9 cellular contexts compared by ENCODE assay signal in genomic region chr3:50267280-50267913, GRCh38. TPM values are rescaled to one million over a fixed set of nuclear protein-coding genes. Genes with fewer than 3 reads are reported as not detected.
A peak's percentile ranks its signal among the peaks of the same experiment; 100 is the strongest.
DNase-seq lines count a peak whose midpoint lies in the region; ATAC-seq and TF ChIP-seq lines count a peak whose summit lies in the region.
"Had no signal": no experiment of that assay in that cellular context is flagged by ENCODE, and none has a peak within 500 bp of the region (broad histone marks: within the 10 kb centered on the region; RNA-seq: fewer than 3 reads in every experiment).

No MANE protein-coding gene starts in this region.

- H3K27ac ChIP-seq in esophagus squamous epithelium: peak overlapping the region; percentile 67 to 90 (median 88)
- H3K27ac ChIP-seq in mucosa of rectum (ENCODE audit: low read depth in 2 of 2, low read length in 2 of 2): peak overlapping the region; percentile 96 to 97
- H3K27ac ChIP-seq in upper lobe of right lung: peak overlapping the region; percentile 90
- H3K27ac ChIP-seq: KMS-11 had no signal

- H3K9me3 Mint-ChIP-seq in activated CD4-positive, alpha-beta memory T cell treated with anti-CD3 and anti-CD28 coated beads for 36 hours: no peaks in the 10 kb centered on the region

- H3K27me3 Mint-ChIP-seq in activated CD4-positive, alpha-beta memory T cell treated with anti-CD3 and anti-CD28 coated beads for 36 hours: no peaks in the 10 kb centered on the region

- POLR2A ChIA-PET in activated CD4-positive, alpha-beta memory T cell treated with anti-CD3 and anti-CD28 coated beads for 36 hours (lab: Charles Lee): interaction anchor here (1.5 kb wide), 1 partner anchor 21 kb away, joined by 6 read pairs; no protein-coding TSS in a partner anchor

- H3K4me3 ChIP-seq in esophagus squamous epithelium: peak overlapping the region; percentile 19 to 59 (median 38)
- H3K4me3 ChIP-seq in mucosa of rectum (ENCODE audit: low read length in 2 of 2): peak overlapping the region; percentile 63 to 79
- H3K4me3 ChIP-seq in upper lobe of right lung: peak overlapping the region; percentile 55

- CTCF ChIA-PET in activated CD4-positive, alpha-beta memory T cell treated with anti-CD3 and anti-CD28 coated beads for 36 hours (lab: Charles Lee): interaction anchor here (0.6 to 1.7 kb wide), 5 partner anchors 21 to 135 kb away, joined by 3 to 8 read pairs (median 3); no protein-coding TSS in a partner anchor

- ATAC-seq in upper lobe of right lung (peak; percentile 45), HG03439 (IDR thresholded peaks at IDR 0.05; ENCODE audit: unreplicated experiment) (no peak)

- peak in 2 of 4 donors; percentile 51 to 58 for TF ChIP-seq POLR2A in esophagus squamous epithelium (IDR thresholded peaks at IDR 0.05)

- DNase-seq in DMS79 treated with DMSO at 0.1 percent for 48 hours (lab: John Stamatoyannopoulos, UW): peak; percentile 16
- DNase-seq in DMS79 (lab: John Stamatoyannopoulos, UW): no peak
- no peak for DNase-seq in esophagus squamous epithelium (lab: John Stamatoyannopoulos, UW)
- DNase-seq in upper lobe of right lung: peak; percentile 86
- DNase-seq in kidney tubule cell (ENCODE audit: low spot score): no peak
- DNase-seq in activated CD4-positive, alpha-beta memory T cell treated with anti-CD3 and anti-CD28 coated beads for 36 hours: no peak

- TF ChIP-seq CTCF in esophagus squamous epithelium (IDR thresholded peaks at IDR 0.05) (no peak), upper lobe of right lung (IDR thresholded peaks at IDR 0.05) (no peak)

- intact Hi-C loops in esophagus squamous epithelium (cut with DNase I): no loop called here
- intact Hi-C loops in upper lobe of right lung (cut with DNase I): no loop called here
- intact Hi-C loops in activated CD4-positive, alpha-beta memory T cell treated with anti-CD3 and anti-CD28 coated beads for 36 hours (cut with micrococcal nuclease): no loop called here

- no peak overlapping the region for H3K27ac Mint-ChIP-seq in activated CD4-positive, alpha-beta memory T cell treated with anti-CD3 and anti-CD28 coated beads for 36 hours

- WGBS in esophagus squamous epithelium, 2 donors: 24 to 28% methylated on average over 3 to 7 of the region's 22 CpGs

- H3K36me3 ChIP-seq in esophagus squamous epithelium (no peaks in the 10 kb centered on the region), mucosa of rectum (ENCODE audit: control insufficient read depth in 2 of 2, insufficient read depth in 2 of 2, low read length in 2 of 2) (peaks cover 0 to 3% of the 10 kb centered on the region in 2 donors), upper lobe of right lung (no peaks in the 10 kb centered on the region)

- peaks cover 4% of the 10 kb centered on the region for H3K4me1 Mint-ChIP-seq in activated CD4-positive, alpha-beta memory T cell treated with anti-CD3 and anti-CD28 coated beads for 36 hours (ENCODE audit: low read depth)

- H3K4me3 Mint-ChIP-seq in activated CD4-positive, alpha-beta memory T cell treated with anti-CD3 and anti-CD28 coated beads for 36 hours: no peak overlapping the region

- H3K36me3 Mint-ChIP-seq in activated CD4-positive, alpha-beta memory T cell treated with anti-CD3 and anti-CD28 coated beads for 36 hours: no peaks in the 10 kb centered on the region

- H3K27me3 ChIP-seq in esophagus squamous epithelium (no peaks in the 10 kb centered on the region), mucosa of rectum (ENCODE audit: control insufficient read depth in 2 of 2, insufficient read depth in 2 of 2, low read length in 2 of 2) (no peaks in the 10 kb centered on the region), upper lobe of right lung (no peaks in the 10 kb centered on the region)

- H3K4me1 ChIP-seq in esophagus squamous epithelium (peaks cover 11 to 86% (median 56%) of the 10 kb centered on the region in 3 donors), mucosa of rectum (ENCODE audit: control insufficient read depth in 2 of 2, insufficient read depth in 2 of 2, low read length in 2 of 2) (peaks cover 62 to 69% of the 10 kb centered on the region in 2 donors), upper lobe of right lung (peaks cover 46% of the 10 kb centered on the region)

- peak overlapping the region; percentile 88 to 93 for H3K9ac ChIP-seq in mucosa of rectum (ENCODE audit: low read depth in 1 of 2, low read length in 2 of 2)
- H3K9ac ChIP-seq: KMS-11 had no signal

- H3K9me3 ChIP-seq in esophagus squamous epithelium: no peaks in the 10 kb centered on the region
- no peaks in the 10 kb centered on the region for H3K9me3 ChIP-seq in mucosa of rectum (ENCODE audit: control insufficient read depth in 2 of 2, low read length in 2 of 2)
- H3K9me3 ChIP-seq in upper lobe of right lung: no peaks in the 10 kb centered on the region

RNA-seq across cellular contexts. Expression of gene SEMA3B, which starts 1.6 kb away (rescaled TPM):
- total RNA-seq in esophagus squamous epithelium: 1 to 10 TPM in 3 of 4 donors, under 1 TPM in 1; 0.70 to 8.2 (median 2.4) TPM
- total RNA-seq in upper lobe of right lung: 120 TPM
- under 1 TPM; 0.86 to 0.97 TPM for total RNA-seq in activated CD4-positive, alpha-beta memory T cell treated with anti-CD3 and anti-CD28 coated beads for 36 hours

RNA-seq across cellular contexts. Expression of gene LSMEM2, which starts 11.5 kb away (rescaled TPM):
- total RNA-seq in esophagus squamous epithelium (not detected), upper lobe of right lung (not detected)
- total RNA-seq in activated CD4-positive, alpha-beta memory T cell treated with anti-CD3 and anti-CD28 coated beads for 36 hours: not detected

RNA-seq across cellular contexts. Expression of gene IFRD2, which starts 24.8 kb away (rescaled TPM):
- total RNA-seq in esophagus squamous epithelium (100 to 1,000 TPM in 1 of 4 donors, 10 to 100 TPM in 3; 49.0 to 100 (median 72.9) TPM), upper lobe of right lung (77.0 TPM)
- 100 to 1,000 TPM; 111 to 112 TPM for total RNA-seq in activated CD4-positive, alpha-beta memory T cell treated with anti-CD3 and anti-CD28 coated beads for 36 hours

RNA-seq across cellular contexts. Expression of gene GNAI2, which starts 31.4 kb away (rescaled TPM):
- total RNA-seq in esophagus squamous epithelium (100 to 1,000 TPM in 2 of 4 donors, 10 to 100 TPM in 2; 39.8 to 122 (median 76.5) TPM), upper lobe of right lung (321 TPM)
- total RNA-seq in activated CD4-positive, alpha-beta memory T cell treated with anti-CD3 and anti-CD28 coated beads for 36 hours: 100 to 1,000 TPM; 346 to 349 TPM

RNA-seq across cellular contexts. Expression of gene HYAL3, which starts 31.8 kb away (rescaled TPM):
- total RNA-seq in esophagus squamous epithelium: 1 to 10 TPM; 5.3 to 7.9 (median 5.8) TPM
- total RNA-seq in upper lobe of right lung: 2.8 TPM
- total RNA-seq in activated CD4-positive, alpha-beta memory T cell treated with anti-CD3 and anti-CD28 coated beads for 36 hours: 1 to 10 TPM; 2.5 to 4.0 TPM

Comparison
In these comparisons a context has a peak if more than half of its experiments do, and no peak if none do; other contexts are left out.
1. DNase-seq: peak in DMS79 treated with DMSO at 0.1 percent for 48 hours (single experiment) and upper lobe of right lung (single experiment); none in DMS79 (single experiment), esophagus squamous epithelium (single experiment), kidney tubule cell (single experiment) and activated CD4-positive, alpha-beta memory T cell treated with anti-CD3 and anti-CD28 coated beads for 36 hours (single experiment).
2. RNA of gene SEMA3B, which starts 1.6 kb away (total RNA-seq): 120 TPM in upper lobe of right lung (single experiment); 0.70 to 8.2 TPM in esophagus squamous epithelium and 0.86 to 0.97 TPM in activated CD4-positive, alpha-beta memory T cell treated with anti-CD3 and anti-CD28 coated beads for 36 hours; every median in the first group is over 10 times any median in the second.
3. Peak in every context shown above with its lines, with median percentiles within 50 percentile points of each other: H3K27ac ChIP-seq and H3K4me3 ChIP-seq.